1 cellular context compared by ENCODE assay signal in the genomic region with DNA sequence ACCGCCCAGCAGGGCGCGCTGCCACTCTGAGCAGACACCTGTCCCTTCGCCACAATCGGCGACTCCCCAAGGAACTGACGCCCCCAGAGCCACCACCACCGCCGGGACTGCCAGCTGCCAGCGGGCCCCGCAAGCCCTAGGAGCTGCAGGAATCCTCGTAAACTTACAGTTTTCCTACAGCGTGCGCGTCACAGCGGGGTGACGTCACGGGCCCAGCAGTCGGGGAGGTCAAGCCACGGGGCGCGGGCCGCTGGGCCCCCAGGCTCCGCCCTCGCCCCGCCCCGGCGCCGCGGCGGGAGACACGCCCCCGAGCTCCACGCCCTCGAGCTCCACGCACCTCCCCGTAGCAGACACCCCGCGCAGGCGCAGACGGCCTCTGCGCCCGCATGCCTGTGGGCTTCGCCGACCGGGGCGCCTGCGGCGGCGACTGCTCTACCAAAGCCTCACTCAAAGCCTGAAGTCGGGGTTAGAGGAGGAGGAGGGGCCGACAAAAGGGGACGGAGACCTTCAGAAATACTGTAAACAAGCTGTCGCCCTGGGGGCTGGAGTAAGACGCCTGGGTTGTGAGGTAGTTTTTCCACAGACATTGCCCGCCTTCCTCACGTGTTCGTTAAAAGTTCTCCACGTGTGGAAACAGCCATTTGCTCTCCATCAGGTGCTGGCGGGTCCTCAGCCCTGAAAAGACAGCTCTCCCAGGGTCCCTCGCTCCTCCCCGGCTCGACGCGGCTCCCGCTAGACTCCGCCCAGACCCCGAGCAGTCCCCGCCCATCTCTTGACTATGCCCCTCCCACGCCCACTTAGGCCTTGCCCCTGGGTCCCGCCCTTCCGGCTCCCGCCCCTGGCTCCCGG.
TF ChIP-seq lines count a peak whose summit lies in the region.

Gene ZNF438 (minus strand): TSS at position 200 of the 849 bp plus-strand sequence. CDS start 154,831 bp downstream, outside the sequence.

TF ChIP-seq in HEK293, 187 proteins besides CTCF, POLR2A, EP300 and RAD21 (continued from another document and continues in another):
- no peak for TF ChIP-seq ZNF366 (tag by site-specific recombination; conservative IDR thresholded peaks at IDR 0.05)
- no peak for TF ChIP-seq ZNF148 (tag by site-specific recombination; IDR thresholded peaks at IDR 0.05; ENCODE audit: borderline replicate concordance)
- no peak for TF ChIP-seq ZNF19 (tag by site-specific recombination; IDR thresholded peaks at IDR 0.05; ENCODE audit: low read depth)
- no peak for TF ChIP-seq ZNF292 (tag by site-specific recombination; IDR thresholded peaks at IDR 0.05; ENCODE audit: borderline replicate concordance, low read depth)
- peak; percentile 83 for TF ChIP-seq ZEB2 (tag by site-specific recombination; IDR thresholded peaks at IDR 0.05)
- no peak; the same call in 1 of the 2 replicates for TF ChIP-seq ZBTB6 (tag by site-specific recombination; IDR thresholded peaks at IDR 0.05)
- TF ChIP-seq ZNF692 (tag by site-specific recombination; IDR thresholded peaks at IDR 0.05), result peak; percentile 94
- 0 out of 2 replicates have a peak, but pooled peaks have one; percentile 30 for TF ChIP-seq GFI1B (tag by site-specific recombination; IDR thresholded peaks at IDR 0.05)
- TF ChIP-seq ZNF596 (tag by site-specific recombination; IDR thresholded peaks at IDR 0.05), result 0 out of 2 replicates have a peak, but pooled peaks have one; percentile 15
- TF ChIP-seq INSM2 (tag by site-specific recombination; IDR thresholded peaks at IDR 0.05), result peak; percentile 80; the same call in 1 of the 2 replicates
- no peak for TF ChIP-seq ZNF223 (tag by site-specific recombination; IDR thresholded peaks at IDR 0.05)
- TF ChIP-seq, protein P1, sequence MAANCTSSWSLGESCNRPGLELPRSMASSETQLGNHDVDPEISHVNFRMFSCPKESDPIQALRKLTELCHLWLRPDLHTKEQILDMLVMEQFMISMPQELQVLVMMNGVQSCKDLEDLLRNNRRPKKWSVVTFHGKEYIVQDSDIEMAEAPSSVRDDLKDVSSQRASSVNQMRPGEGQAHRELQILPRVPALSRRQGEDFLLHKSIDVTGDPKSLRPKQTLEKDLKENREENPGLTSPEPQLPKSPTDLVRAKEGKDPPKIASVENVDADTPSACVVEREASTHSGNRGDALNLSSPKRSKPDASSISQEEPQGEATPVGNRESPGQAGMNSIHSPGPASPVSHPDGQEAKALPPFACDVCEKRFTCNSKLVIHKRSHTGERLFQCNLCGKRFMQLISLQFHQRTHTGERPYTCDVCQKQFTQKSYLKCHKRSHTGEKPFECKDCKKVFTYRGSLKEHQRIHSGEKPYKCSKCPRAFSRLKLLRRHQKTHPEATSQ (tag by site-specific recombination; IDR thresholded peaks at IDR 0.05), result no peak; the same call in 1 of the 2 replicates
- peak; percentile 19 for TF ChIP-seq SETDB1 (IDR thresholded peaks at IDR 0.05; ENCODE audit: insufficient read length, low read length)
- peak; percentile 90 for TF ChIP-seq ZNF10 (tag by site-specific recombination; IDR thresholded peaks at IDR 0.05)
- TF ChIP-seq ZNF391 (tag by site-specific recombination; IDR thresholded peaks at IDR 0.05; ENCODE audit: borderline replicate concordance, low read depth), result 0 out of 2 replicates have a peak, but pooled peaks have one; percentile 23
- no peak for TF ChIP-seq ZNF132 (tag by site-specific recombination; IDR thresholded peaks at IDR 0.05; ENCODE audit: borderline replicate concordance)
- peak; percentile 89 for TF ChIP-seq KLF7 (tag by site-specific recombination; IDR thresholded peaks at IDR 0.05; ENCODE audit: borderline replicate concordance)
- peak; percentile 92 for TF ChIP-seq PRDM6 (tag by site-specific recombination; IDR thresholded peaks at IDR 0.05)
- TF ChIP-seq, protein P2, sequence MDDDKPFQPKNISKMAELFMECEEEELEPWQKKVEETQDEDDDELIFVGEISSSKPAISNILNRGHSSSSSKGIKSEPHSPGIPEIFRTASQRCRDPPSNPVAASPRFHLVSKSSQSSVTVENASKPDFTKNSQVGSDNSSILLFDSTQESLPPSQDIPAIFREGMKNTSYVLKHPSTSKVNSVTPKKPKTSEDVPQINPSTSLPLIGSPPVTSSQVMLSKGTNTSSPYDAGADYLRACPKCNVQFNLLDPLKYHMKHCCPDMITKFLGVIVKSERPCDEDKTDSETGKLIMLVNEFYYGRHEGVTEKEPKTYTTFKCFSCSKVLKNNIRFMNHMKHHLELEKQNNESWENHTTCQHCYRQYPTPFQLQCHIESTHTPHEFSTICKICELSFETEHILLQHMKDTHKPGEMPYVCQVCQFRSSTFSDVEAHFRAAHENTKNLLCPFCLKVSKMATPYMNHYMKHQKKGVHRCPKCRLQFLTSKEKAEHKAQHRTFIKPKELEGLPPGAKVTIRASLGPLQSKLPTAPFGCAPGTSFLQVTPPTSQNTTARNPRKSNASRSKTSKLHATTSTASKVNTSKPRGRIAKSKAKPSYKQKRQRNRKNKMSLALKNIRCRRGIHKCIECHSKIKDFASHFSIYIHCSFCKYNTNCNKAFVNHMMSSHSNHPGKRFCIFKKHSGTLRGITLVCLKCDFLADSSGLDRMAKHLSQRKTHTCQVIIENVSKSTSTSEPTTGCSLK (tag by site-specific recombination; IDR thresholded peaks at IDR 0.05), result no peak
- no peak for TF ChIP-seq ZNF830 (tag by site-specific recombination; IDR thresholded peaks at IDR 0.05; ENCODE audit: low read depth)
- TF ChIP-seq WT1 (tag by site-specific recombination; IDR thresholded peaks at IDR 0.05), result peak; percentile 38; the same call in 1 of the 2 replicates
- peak; percentile 96 for TF ChIP-seq HIC1 (tag by site-specific recombination; IDR thresholded peaks at IDR 0.05)
- no peak for TF ChIP-seq ZSCAN23 (tag by site-specific recombination; IDR thresholded peaks at IDR 0.05)
- peak; percentile 96 for TF ChIP-seq IKZF3 (tag by site-specific recombination; IDR thresholded peaks at IDR 0.05)
- TF ChIP-seq BCL11A (tag by site-specific recombination; IDR thresholded peaks at IDR 0.05; ENCODE audit: low read depth), result peak; percentile 70; the same call in 1 of the 2 replicates
- TF ChIP-seq ZBTB1 (tag by site-specific recombination; IDR thresholded peaks at IDR 0.05), result peak; percentile 88
- TF ChIP-seq ZNF341 (tag by site-specific recombination; IDR thresholded peaks at IDR 0.05; ENCODE audit: low read depth), result peak; percentile 96
- TF ChIP-seq GLIS2 (tag by site-specific recombination; IDR thresholded peaks at IDR 0.05), result peak; percentile 96
- TF ChIP-seq KLF10 (tag by site-specific recombination; IDR thresholded peaks at IDR 0.05), result peak; percentile 96
- TF ChIP-seq REPIN1 (tag by site-specific recombination; IDR thresholded peaks at IDR 0.05; ENCODE audit: low read depth), result 0 out of 2 replicates have a peak, but pooled peaks have one; percentile 19
- peak; percentile 88 for TF ChIP-seq ZBTB10 (tag by site-specific recombination; IDR thresholded peaks at IDR 0.05)
- TF ChIP-seq ZNF747 (tag by site-specific recombination; IDR thresholded peaks at IDR 0.05), result no peak
- TF ChIP-seq HOXC10 (CRISPR knock-in tag; IDR thresholded peaks at IDR 0.05), result no peak
